ENCODE assay signal across 1 cellular context in genomic region chr18:3177902-3178687, GRCh38.
TF ChIP-seq lines count a peak whose summit lies in the region.

No MANE protein-coding gene starts in this region.

TF ChIP-seq in GM12878, 131 proteins besides CTCF, POLR2A, EP300 and RAD21 (continued from another document and continues in another):
- TF ChIP-seq CEBPZ (IDR thresholded peaks at IDR 0.05; ENCODE audit: low read depth, low read length) (no peak), CUX1 (IDR thresholded peaks at IDR 0.05; ENCODE audit: insufficient replicate concordance, low read depth, low read length) (peak; percentile 59), TARDBP (IDR thresholded peaks at IDR 0.05; ENCODE audit: borderline replicate concordance) (no peak; the same call in 1 of the 2 replicates), MYB (IDR thresholded peaks at IDR 0.05; ENCODE audit: borderline replicate concordance, low read depth, low read length) (0 out of 2 replicates have a peak, but pooled peaks have one; percentile 26), ELK1 (IDR thresholded peaks at IDR 0.05; ENCODE audit: low read depth, low read length) (no peak), RCOR1 (conservative IDR thresholded peaks at IDR 0.05; ENCODE audit: low read depth, low read length) (0 out of 2 replicates have a peak, but pooled peaks have one; percentile 87), ZBTB40 (IDR thresholded peaks at IDR 0.05; ENCODE audit: borderline replicate concordance) (no peak), BACH1 (IDR thresholded peaks at IDR 0.05; ENCODE audit: borderline replicate concordance) (peak; percentile 97; the same call in 1 of the 2 replicates), PBX3 (IDR thresholded peaks at IDR 0.05; ENCODE audit: insufficient replicate concordance, low read depth, low read length) (peak; percentile 50), ZNF207 (IDR thresholded peaks at IDR 0.05; ENCODE audit: borderline replicate concordance) (peak; percentile 86; the same call in 1 of the 2 replicates), RFX5 (IDR thresholded peaks at IDR 0.05; ENCODE audit: low read depth, low read length) (peak; percentile 17; the same call in 1 of the 2 replicates), SIX5 (IDR thresholded peaks at IDR 0.05; ENCODE audit: low read depth, low read length, severe bottlenecking) (no peak), NR2C2 (IDR thresholded peaks at IDR 0.05; ENCODE audit: borderline replicate concordance, control insufficient read depth, insufficient read length, low read depth) (no peak), E2F8 (IDR thresholded peaks at IDR 0.05; ENCODE audit: low read depth, partially characterized antibody) (peak; percentile 81), SMARCA5 (IDR thresholded peaks at IDR 0.05) (peak; percentile 91), MAX (IDR thresholded peaks at IDR 0.05; ENCODE audit: low read depth, low read length) (no peak; the same call in 1 of the 2 replicates), MLLT1 (IDR thresholded peaks at IDR 0.05) (peak; percentile 83; the same call in 1 of the 2 replicates), RUNX3 (IDR thresholded peaks at IDR 0.05; ENCODE audit: low read length) (peak; percentile 95), KDM1A (IDR thresholded peaks at IDR 0.05; ENCODE audit: borderline replicate concordance) (no peak), CBX5 (IDR thresholded peaks at IDR 0.05; ENCODE audit: low read depth) (peak; percentile 84; the same call in 1 of the 2 replicates), SP1 (IDR thresholded peaks at IDR 0.05; ENCODE audit: low read depth, low read length) (peak; percentile 92), CHD1 (IDR thresholded peaks at IDR 0.05; ENCODE audit: low read depth, low read length) (peak; percentile 85; the same call in 1 of the 2 replicates), ATF2 (IDR thresholded peaks at IDR 0.05; ENCODE audit: low read length) (peak; percentile 100), SMAD1 (IDR thresholded peaks at IDR 0.05; ENCODE audit: low read depth, partially characterized antibody) (peak; percentile 95), MXI1 (IDR thresholded peaks at IDR 0.05; ENCODE audit: low read depth, low read length) (peak; percentile 60), POU2F2 (IDR thresholded peaks at IDR 0.05; ENCODE audit: borderline replicate concordance, low read depth, low read length) (peak; percentile 99), PML (IDR thresholded peaks at IDR 0.05; ENCODE audit: low read length) (peak; percentile 82)
